In the genomic region with DNA sequence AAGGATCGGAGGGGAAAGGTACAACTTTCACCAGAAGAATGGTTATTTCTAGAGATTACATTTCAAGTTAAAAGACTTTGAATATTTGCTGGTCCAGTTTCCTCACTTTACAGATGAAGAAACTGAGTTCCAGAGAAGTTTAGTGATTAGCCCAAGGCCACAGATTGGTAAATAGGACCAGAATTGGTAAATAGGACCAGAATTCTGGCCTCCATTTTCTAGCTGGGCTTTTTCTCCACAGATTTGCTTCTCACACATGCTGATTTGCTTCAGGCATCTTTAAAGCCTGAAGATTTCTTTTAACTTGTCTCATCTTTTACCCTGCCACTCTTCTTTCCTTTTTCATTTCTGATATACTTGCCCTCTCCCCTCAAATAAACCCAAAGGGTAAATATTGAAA, we compare ENCODE assay signal across 1 cellular context.
A peak's percentile ranks its signal among the peaks of the same experiment; 100 is the strongest.
TF ChIP-seq lines count a peak whose summit lies in the region.

No MANE protein-coding gene starts in this region.

TF ChIP-seq in K562, 482 proteins besides CTCF, POLR2A, EP300 and RAD21 (continued from another document and continues in another):
- TF ChIP-seq, protein P1, sequence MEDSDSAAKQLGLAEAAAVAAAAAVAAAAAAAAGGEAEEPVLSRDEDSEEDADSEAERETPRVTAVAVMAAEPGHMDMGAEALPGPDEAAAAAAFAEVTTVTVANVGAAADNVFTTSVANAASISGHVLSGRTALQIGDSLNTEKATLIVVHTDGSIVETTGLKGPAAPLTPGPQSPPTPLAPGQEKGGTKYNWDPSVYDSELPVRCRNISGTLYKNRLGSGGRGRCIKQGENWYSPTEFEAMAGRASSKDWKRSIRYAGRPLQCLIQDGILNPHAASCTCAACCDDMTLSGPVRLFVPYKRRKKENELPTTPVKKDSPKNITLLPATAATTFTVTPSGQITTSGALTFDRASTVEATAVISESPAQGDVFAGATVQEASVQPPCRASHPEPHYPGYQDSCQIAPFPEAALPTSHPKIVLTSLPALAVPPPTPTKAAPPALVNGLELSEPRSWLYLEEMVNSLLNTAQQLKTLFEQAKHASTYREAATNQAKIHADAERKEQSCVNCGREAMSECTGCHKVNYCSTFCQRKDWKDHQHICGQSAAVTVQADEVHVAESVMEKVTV (CRISPR knock-in tag; IDR thresholded peaks at IDR 0.05): peak; percentile 12; the same call in 1 of the 2 replicates
- TF ChIP-seq HMG20A (CRISPR knock-in tag; conservative IDR thresholded peaks at IDR 0.05) (no peak), TCF3 (CRISPR knock-in tag; IDR thresholded peaks at IDR 0.05) (no peak), RFX7 (CRISPR knock-in tag; IDR thresholded peaks at IDR 0.05) (no peak), ETV5 (CRISPR knock-in tag; IDR thresholded peaks at IDR 0.05; ENCODE audit: low read depth) (no peak), CXXC5 (CRISPR knock-in tag; IDR thresholded peaks at IDR 0.05) (no peak), SRF (CRISPR knock-in tag; IDR thresholded peaks at IDR 0.05) (no peak), LEF1 (IDR thresholded peaks at IDR 0.05) (no peak), YY1 (IDR thresholded peaks at IDR 0.05; ENCODE audit: borderline replicate concordance in 1 of 3, control insufficient read depth in 1 of 3, extremely low read depth in 1 of 3, insufficient read depth in 3 of 3, insufficient read length in 1 of 3, insufficient replicate concordance in 2 of 3, low read depth in 1 of 3, low read length in 2 of 3) (peak in 1 of 3 experiments; percentile 69), POLR2AphosphoS2 (IDR thresholded peaks at IDR 0.05; ENCODE audit: low read length) (no peak), POLR2AphosphoS5 (IDR thresholded peaks at IDR 0.05; ENCODE audit: control insufficient read depth, insufficient read depth, low read depth, low read length) (no peak), PTTG1 (tag; IDR thresholded peaks at IDR 0.05; ENCODE audit: low read depth) (no peak), ELF4 (CRISPR knock-in tag; IDR thresholded peaks at IDR 0.05) (no peak), ZNF75A (CRISPR knock-in tag; IDR thresholded peaks at IDR 0.05) (no peak), FOXA1 (IDR thresholded peaks at IDR 0.05; ENCODE audit: borderline replicate concordance) (no peak), TAF7 (tag; IDR thresholded peaks at IDR 0.05) (0 out of 2 replicates have a peak, but pooled peaks have one; percentile 24), BHLHE40 (IDR thresholded peaks at IDR 0.05; ENCODE audit: low read length) (no peak), RBM14 (IDR thresholded peaks at IDR 0.05; ENCODE audit: borderline replicate concordance, insufficient read depth, low read depth, low read length) (no peak), ZNF830 (CRISPR knock-in tag; IDR thresholded peaks at IDR 0.05) (no peak), MIER1 (IDR thresholded peaks at IDR 0.05; ENCODE audit: low read depth) (no peak)
- TF ChIP-seq, protein P2, sequence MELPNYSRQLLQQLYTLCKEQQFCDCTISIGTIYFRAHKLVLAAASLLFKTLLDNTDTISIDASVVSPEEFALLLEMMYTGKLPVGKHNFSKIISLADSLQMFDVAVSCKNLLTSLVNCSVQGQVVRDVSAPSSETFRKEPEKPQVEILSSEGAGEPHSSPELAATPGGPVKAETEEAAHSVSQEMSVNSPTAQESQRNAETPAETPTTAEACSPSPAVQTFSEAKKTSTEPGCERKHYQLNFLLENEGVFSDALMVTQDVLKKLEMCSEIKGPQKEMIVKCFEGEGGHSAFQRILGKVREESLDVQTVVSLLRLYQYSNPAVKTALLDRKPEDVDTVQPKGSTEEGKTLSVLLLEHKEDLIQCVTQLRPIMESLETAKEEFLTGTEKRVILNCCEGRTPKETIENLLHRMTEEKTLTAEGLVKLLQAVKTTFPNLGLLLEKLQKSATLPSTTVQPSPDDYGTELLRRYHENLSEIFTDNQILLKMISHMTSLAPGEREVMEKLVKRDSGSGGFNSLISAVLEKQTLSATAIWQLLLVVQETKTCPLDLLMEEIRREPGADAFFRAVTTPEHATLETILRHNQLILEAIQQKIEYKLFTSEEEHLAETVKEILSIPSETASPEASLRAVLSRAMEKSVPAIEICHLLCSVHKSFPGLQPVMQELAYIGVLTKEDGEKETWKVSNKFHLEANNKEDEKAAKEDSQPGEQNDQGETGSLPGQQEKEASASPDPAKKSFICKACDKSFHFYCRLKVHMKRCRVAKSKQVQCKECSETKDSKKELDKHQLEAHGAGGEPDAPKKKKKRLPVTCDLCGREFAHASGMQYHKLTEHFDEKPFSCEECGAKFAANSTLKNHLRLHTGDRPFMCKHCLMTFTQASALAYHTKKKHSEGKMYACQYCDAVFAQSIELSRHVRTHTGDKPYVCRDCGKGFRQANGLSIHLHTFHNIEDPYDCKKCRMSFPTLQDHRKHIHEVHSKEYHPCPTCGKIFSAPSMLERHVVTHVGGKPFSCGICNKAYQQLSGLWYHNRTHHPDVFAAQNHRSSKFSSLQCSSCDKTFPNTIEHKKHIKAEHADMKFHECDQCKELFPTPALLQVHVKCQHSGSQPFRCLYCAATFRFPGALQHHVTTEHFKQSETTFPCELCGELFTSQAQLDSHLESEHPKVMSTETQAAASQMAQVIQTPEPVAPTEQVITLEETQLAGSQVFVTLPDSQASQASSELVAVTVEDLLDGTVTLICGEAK (IDR thresholded peaks at IDR 0.05): peak; percentile 37; the same call in 1 of the 2 replicates
- TF ChIP-seq, protein P2 (CRISPR knock-in tag; IDR thresholded peaks at IDR 0.05): no peak
- TF ChIP-seq, protein P3, sequence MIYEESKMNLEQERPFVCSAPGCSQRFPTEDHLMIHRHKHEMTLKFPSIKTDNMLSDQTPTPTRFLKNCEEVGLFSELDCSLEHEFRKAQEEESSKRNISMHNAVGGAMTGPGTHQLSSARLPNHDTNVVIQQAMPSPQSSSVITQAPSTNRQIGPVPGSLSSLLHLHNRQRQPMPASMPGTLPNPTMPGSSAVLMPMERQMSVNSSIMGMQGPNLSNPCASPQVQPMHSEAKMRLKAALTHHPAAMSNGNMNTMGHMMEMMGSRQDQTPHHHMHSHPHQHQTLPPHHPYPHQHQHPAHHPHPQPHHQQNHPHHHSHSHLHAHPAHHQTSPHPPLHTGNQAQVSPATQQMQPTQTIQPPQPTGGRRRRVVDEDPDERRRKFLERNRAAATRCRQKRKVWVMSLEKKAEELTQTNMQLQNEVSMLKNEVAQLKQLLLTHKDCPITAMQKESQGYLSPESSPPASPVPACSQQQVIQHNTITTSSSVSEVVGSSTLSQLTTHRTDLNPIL (CRISPR knock-in tag; IDR thresholded peaks at IDR 0.05): no peak
- TF ChIP-seq, protein P4, sequence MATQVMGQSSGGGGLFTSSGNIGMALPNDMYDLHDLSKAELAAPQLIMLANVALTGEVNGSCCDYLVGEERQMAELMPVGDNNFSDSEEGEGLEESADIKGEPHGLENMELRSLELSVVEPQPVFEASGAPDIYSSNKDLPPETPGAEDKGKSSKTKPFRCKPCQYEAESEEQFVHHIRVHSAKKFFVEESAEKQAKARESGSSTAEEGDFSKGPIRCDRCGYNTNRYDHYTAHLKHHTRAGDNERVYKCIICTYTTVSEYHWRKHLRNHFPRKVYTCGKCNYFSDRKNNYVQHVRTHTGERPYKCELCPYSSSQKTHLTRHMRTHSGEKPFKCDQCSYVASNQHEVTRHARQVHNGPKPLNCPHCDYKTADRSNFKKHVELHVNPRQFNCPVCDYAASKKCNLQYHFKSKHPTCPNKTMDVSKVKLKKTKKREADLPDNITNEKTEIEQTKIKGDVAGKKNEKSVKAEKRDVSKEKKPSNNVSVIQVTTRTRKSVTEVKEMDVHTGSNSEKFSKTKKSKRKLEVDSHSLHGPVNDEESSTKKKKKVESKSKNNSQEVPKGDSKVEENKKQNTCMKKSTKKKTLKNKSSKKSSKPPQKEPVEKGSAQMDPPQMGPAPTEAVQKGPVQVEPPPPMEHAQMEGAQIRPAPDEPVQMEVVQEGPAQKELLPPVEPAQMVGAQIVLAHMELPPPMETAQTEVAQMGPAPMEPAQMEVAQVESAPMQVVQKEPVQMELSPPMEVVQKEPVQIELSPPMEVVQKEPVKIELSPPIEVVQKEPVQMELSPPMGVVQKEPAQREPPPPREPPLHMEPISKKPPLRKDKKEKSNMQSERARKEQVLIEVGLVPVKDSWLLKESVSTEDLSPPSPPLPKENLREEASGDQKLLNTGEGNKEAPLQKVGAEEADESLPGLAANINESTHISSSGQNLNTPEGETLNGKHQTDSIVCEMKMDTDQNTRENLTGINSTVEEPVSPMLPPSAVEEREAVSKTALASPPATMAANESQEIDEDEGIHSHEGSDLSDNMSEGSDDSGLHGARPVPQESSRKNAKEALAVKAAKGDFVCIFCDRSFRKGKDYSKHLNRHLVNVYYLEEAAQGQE (CRISPR knock-in tag; IDR thresholded peaks at IDR 0.05; ENCODE audit: low read depth): no peak
- TF ChIP-seq, protein P5, sequence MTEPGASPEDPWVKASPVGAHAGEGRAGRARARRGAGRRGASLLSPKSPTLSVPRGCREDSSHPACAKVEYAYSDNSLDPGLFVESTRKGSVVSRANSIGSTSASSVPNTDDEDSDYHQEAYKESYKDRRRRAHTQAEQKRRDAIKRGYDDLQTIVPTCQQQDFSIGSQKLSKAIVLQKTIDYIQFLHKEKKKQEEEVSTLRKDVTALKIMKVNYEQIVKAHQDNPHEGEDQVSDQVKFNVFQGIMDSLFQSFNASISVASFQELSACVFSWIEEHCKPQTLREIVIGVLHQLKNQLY (CRISPR knock-in tag; conservative IDR thresholded peaks at IDR 0.05): no peak
- TF ChIP-seq, protein P6, sequence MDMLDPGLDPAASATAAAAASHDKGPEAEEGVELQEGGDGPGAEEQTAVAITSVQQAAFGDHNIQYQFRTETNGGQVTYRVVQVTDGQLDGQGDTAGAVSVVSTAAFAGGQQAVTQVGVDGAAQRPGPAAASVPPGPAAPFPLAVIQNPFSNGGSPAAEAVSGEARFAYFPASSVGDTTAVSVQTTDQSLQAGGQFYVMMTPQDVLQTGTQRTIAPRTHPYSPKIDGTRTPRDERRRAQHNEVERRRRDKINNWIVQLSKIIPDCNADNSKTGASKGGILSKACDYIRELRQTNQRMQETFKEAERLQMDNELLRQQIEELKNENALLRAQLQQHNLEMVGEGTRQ (CRISPR knock-in tag; IDR thresholded peaks at IDR 0.05): no peak
- TF ChIP-seq, protein P7, sequence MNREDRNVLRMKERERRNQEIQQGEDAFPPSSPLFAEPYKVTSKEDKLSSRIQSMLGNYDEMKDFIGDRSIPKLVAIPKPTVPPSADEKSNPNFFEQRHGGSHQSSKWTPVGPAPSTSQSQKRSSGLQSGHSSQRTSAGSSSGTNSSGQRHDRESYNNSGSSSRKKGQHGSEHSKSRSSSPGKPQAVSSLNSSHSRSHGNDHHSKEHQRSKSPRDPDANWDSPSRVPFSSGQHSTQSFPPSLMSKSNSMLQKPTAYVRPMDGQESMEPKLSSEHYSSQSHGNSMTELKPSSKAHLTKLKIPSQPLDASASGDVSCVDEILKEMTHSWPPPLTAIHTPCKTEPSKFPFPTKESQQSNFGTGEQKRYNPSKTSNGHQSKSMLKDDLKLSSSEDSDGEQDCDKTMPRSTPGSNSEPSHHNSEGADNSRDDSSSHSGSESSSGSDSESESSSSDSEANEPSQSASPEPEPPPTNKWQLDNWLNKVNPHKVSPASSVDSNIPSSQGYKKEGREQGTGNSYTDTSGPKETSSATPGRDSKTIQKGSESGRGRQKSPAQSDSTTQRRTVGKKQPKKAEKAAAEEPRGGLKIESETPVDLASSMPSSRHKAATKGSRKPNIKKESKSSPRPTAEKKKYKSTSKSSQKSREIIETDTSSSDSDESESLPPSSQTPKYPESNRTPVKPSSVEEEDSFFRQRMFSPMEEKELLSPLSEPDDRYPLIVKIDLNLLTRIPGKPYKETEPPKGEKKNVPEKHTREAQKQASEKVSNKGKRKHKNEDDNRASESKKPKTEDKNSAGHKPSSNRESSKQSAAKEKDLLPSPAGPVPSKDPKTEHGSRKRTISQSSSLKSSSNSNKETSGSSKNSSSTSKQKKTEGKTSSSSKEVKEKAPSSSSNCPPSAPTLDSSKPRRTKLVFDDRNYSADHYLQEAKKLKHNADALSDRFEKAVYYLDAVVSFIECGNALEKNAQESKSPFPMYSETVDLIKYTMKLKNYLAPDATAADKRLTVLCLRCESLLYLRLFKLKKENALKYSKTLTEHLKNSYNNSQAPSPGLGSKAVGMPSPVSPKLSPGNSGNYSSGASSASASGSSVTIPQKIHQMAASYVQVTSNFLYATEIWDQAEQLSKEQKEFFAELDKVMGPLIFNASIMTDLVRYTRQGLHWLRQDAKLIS (CRISPR knock-in tag; IDR thresholded peaks at IDR 0.05): no peak
- TF ChIP-seq, protein P8, sequence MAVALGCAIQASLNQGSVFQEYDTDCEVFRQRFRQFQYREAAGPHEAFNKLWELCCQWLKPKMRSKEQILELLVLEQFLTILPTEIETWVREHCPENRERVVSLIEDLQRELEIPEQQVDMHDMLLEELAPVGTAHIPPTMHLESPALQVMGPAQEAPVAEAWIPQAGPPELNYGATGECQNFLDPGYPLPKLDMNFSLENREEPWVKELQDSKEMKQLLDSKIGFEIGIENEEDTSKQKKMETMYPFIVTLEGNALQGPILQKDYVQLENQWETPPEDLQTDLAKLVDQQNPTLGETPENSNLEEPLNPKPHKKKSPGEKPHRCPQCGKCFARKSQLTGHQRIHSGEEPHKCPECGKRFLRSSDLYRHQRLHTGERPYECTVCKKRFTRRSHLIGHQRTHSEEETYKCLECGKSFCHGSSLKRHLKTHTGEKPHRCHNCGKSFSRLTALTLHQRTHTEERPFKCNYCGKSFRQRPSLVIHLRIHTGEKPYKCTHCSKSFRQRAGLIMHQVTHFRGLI (CRISPR knock-in tag; IDR thresholded peaks at IDR 0.05): no peak
